ENCODE assay signal across 1 cellular context in genomic region chr19:38003427-38004099, GRCh38.
TF ChIP-seq lines count a peak whose summit lies in the region.

No MANE protein-coding gene starts in this region.

TF ChIP-seq in WTC11, 78 proteins besides CTCF, POLR2A, EP300 and RAD21 (continued from another document):
- peak; percentile 61; the same call in 1 of the 2 replicates for TF ChIP-seq PRDM15 (CRISPR knock-in tag; IDR thresholded peaks at IDR 0.05)
